In genomic region chr3:177345973-177346503, GRCh38 we compare ENCODE assay signal across 9 cellular contexts.
DNase-seq lines count a peak whose midpoint lies in the region; ATAC-seq and TF ChIP-seq lines count a peak whose summit lies in the region.
"Had no signal": no experiment of that assay in that cellular context is flagged by ENCODE, and none has a peak within 500 bp of the region (broad histone marks: within the 10 kb centered on the region; RNA-seq: fewer than 3 reads in every experiment).

No MANE protein-coding gene starts in this region.

- intact Hi-C loops in left cardiac atrium (cut with DNase I) (loop anchor here in 1 of 2 donors (5.0 kb wide), 1 partner anchor 224 kb away; no protein-coding TSS in a partner anchor), uterus (cut with DNase I; ENCODE audit: low total_unique reads) (no loop called here)

- peak overlapping the region; percentile 87 to 94 for H3K27ac ChIP-seq in right atrium auricular region
- H3K27ac ChIP-seq in RWPE1, result peak overlapping the region; percentile 51; the same call in 1 of the 2 replicates
- peak overlapping the region; percentile 50 to 73 for H3K27ac ChIP-seq in uterus

- H3K9me3 ChIP-seq in right atrium auricular region (no peaks in the 10 kb centered on the region), uterus (no peaks in the 10 kb centered on the region)

- no peaks in the 10 kb centered on the region for H3K27me3 ChIP-seq in right atrium auricular region
- no peaks in the 10 kb centered on the region for H3K27me3 ChIP-seq in uterus

- H3K9me3 Mint-ChIP-seq in immature natural killer cell, result no peaks in the 10 kb centered on the region
- H3K9me3 Mint-ChIP-seq: naive B cell had no signal

- H3K4me3 Mint-ChIP-seq in immature natural killer cell, result peak overlapping the region in 3 of 5 donors; percentile 19 to 67 (median 34)

- POLR2A ChIA-PET in RWPE1 (lab: Yijun Ruan, JAX; ENCODE audit: low non-redundant PET), result interaction anchor here (1.0 kb wide), 1 partner anchor 149 kb away, joined by 3 read pairs; the partner anchor contains the start of gene TBL1XR1

- no peak for TF ChIP-seq POLR2A in uterus (IDR thresholded peaks at IDR 0.05)

- CTCF ChIA-PET in RWPE1 (lab: Yijun Ruan, JAX), result interaction anchor here (0.6 kb wide), 1 partner anchor 139 kb away, joined by 9 read pairs; no protein-coding TSS in a partner anchor

- H3K4me3 ChIP-seq in right atrium auricular region (no peak overlapping the region), uterus (no peak overlapping the region)

- peaks cover 13 to 18% of the 10 kb centered on the region in 2 donors for H3K4me1 Mint-ChIP-seq in immature natural killer cell

- H3K27ac Mint-ChIP-seq in immature natural killer cell, result peak overlapping the region in 4 of 6 donors; percentile 64 to 83 (median 71)

- H3K36me3 Mint-ChIP-seq in immature natural killer cell, result no peaks in the 10 kb centered on the region
- H3K36me3 Mint-ChIP-seq: naive B cell had no signal

- H3K27me3 Mint-ChIP-seq in immature natural killer cell (ENCODE audit: low read depth in 3 of 3), result peaks cover 0 to 4% (median 2%) of the 10 kb centered on the region in 3 donors
- H3K27me3 Mint-ChIP-seq: naive B cell had no signal

- H3K4me1 ChIP-seq in right atrium auricular region (peaks cover 0 to 43% of the 10 kb centered on the region in 2 donors), uterus (no peaks in the 10 kb centered on the region)

- DNase-seq in right atrium auricular region (ENCODE audit: low spot score) (no peak), left cardiac atrium (no peak), RWPE1 (ENCODE audit: low spot score) (no peak), immature natural killer cell (no peak), uterus (no peak), SHP77 (lab: John Stamatoyannopoulos, UW) (no peak)
- DNase-seq: naive B cell had no signal

- TF ChIP-seq CTCF in right atrium auricular region (IDR thresholded peaks at IDR 0.05), result no peak
- TF ChIP-seq CTCF in RWPE1 (conservative IDR thresholded peaks at IDR 0.05; ENCODE audit: low read depth), result no peak
- no peak for TF ChIP-seq CTCF in uterus (IDR thresholded peaks at IDR 0.05)

- H3K36me3 ChIP-seq in right atrium auricular region, result no peaks in the 10 kb centered on the region
- no peaks in the 10 kb centered on the region for H3K36me3 ChIP-seq in uterus

- ATAC-seq in left cardiac atrium, result no peak
- no peak for ATAC-seq in HG03108 (IDR thresholded peaks at IDR 0.05; ENCODE audit: unreplicated experiment)
- ATAC-seq in HG03095 (IDR thresholded peaks at IDR 0.05; ENCODE audit: unreplicated experiment), result no peak
